21 cellular contexts compared by ENCODE assay signal in the genomic region with DNA sequence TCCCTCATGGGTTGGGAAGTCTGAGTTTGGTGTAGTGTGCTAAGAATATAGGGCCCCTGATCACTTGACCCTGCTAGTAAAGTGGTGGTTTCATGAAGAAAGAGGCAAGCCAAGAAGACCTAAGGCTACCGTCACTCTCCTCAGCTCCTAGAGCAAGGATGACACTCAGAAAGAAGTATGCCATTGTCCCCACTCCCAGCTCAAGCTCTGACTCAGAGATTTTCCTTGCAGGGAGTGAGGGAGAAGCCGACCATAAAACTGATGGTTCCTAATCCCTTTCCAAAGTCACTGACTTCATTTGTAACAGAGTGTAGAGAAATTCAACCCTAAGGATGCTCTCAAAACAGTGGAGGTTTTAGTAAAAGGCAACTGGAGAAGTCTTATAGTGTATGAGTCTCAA.
DNase-seq lines count a peak whose midpoint lies in the region; ATAC-seq and TF ChIP-seq lines count a peak whose summit lies in the region.
"Had no signal": no experiment of that assay in that cellular context is flagged by ENCODE, and none has a peak within 500 bp of the region (broad histone marks: within the 10 kb centered on the region; RNA-seq: fewer than 3 reads in every experiment).

No MANE protein-coding gene starts in this region.

- H3K27me3 ChIP-seq in cardiac muscle cell, result no peaks in the 10 kb centered on the region
- H3K27me3 ChIP-seq: BLaER1 treated with 17β-estradiol and CSF1 and Interleukin-3, amounts not matched to agents 10 nM and 100 nM; MG63 had no signal

- no peak overlapping the region for H3K27ac Mint-ChIP-seq in activated naive CD4-positive, alpha-beta T cell treated with anti-CD3 and anti-CD28 coated beads, Interleukin-2, amount 10 ng/mL, durations not matched to agents 7 days and 5 days

- DNase-seq in cardiac muscle cell (ENCODE audit: low read depth in 1 of 2, low spot score in 1 of 2), result no peak
- no peak for DNase-seq in Right ventricle myocardium superior
- peak; percentile 5 for DNase-seq in astrocyte of the hippocampus (ENCODE audit: low read depth, low spot score)
- DNase-seq in myocyte (ENCODE audit: low read depth), result peak; percentile 8
- DNase-seq in HCEC 1CT, result no peak
- DNase-seq in hippocampal formation (lab: John Stamatoyannopoulos, UW), result no peak
- no peak for DNase-seq in activated naive CD4-positive, alpha-beta T cell treated with anti-CD3 and anti-CD28 coated beads, Interleukin-2, amount 10 ng/mL, durations not matched to agents 7 days and 5 days
- DNase-seq: DMS 273 treated with DMSO at 0.1 percent for 48 hours, MG63, NCI-H1092, NCI-H146, NCI-H2081, NCI-H510A, NCI-H774, PC-9, T-cell had no signal

- no peak overlapping the region for H3K4me3 ChIP-seq in cardiac muscle cell
- H3K4me3 ChIP-seq: BLaER1 treated with 17β-estradiol and CSF1 and Interleukin-3, amounts not matched to agents 10 nM and 100 nM; MG63; PC-9; SK-N-MC had no signal

- H3K4me1 ChIP-seq in cardiac muscle cell (ENCODE audit: low read depth), result no peaks in the 10 kb centered on the region
- H3K4me1 ChIP-seq: BLaER1 treated with 17β-estradiol and CSF1 and Interleukin-3, amounts not matched to agents 10 nM and 100 nM had no signal

- no peaks in the 10 kb centered on the region for H3K4me1 Mint-ChIP-seq in activated naive CD4-positive, alpha-beta T cell treated with anti-CD3 and anti-CD28 coated beads, Interleukin-2, amount 10 ng/mL, durations not matched to agents 7 days and 5 days

- TF ChIP-seq CTCF in cardiac muscle cell (IDR thresholded peaks at IDR 0.05; ENCODE audit: low read depth, low read length), result no peak

- no peak overlapping the region for H3K4me3 Mint-ChIP-seq in activated naive CD4-positive, alpha-beta T cell treated with anti-CD3 and anti-CD28 coated beads, Interleukin-2, amount 10 ng/mL, durations not matched to agents 7 days and 5 days
- H3K4me3 Mint-ChIP-seq: T-cell had no signal

- H3K9me3 Mint-ChIP-seq in activated naive CD4-positive, alpha-beta T cell treated with anti-CD3 and anti-CD28 coated beads, Interleukin-2, amount 10 ng/mL, durations not matched to agents 7 days and 5 days, result no peaks in the 10 kb centered on the region
- H3K9me3 Mint-ChIP-seq: T-cell had no signal

- H3K36me3 Mint-ChIP-seq in activated naive CD4-positive, alpha-beta T cell treated with anti-CD3 and anti-CD28 coated beads, Interleukin-2, amount 10 ng/mL, durations not matched to agents 7 days and 5 days, result peaks cover 40% of the 10 kb centered on the region

- no peaks in the 10 kb centered on the region for H3K27me3 Mint-ChIP-seq in activated naive CD4-positive, alpha-beta T cell treated with anti-CD3 and anti-CD28 coated beads, Interleukin-2, amount 10 ng/mL, durations not matched to agents 7 days and 5 days
- H3K27me3 Mint-ChIP-seq: T-cell had no signal

- ATAC-seq in Right ventricle myocardium superior (ENCODE audit: poor library complexity) (no peak), GM21515 (IDR thresholded peaks at IDR 0.05; ENCODE audit: unreplicated experiment) (no peak)
- ATAC-seq: HepG2, T-cell had no signal

- H3K9me3 ChIP-seq in cardiac muscle cell (ENCODE audit: low read depth), result no peaks in the 10 kb centered on the region
- H3K9me3 ChIP-seq: BLaER1 treated with 17β-estradiol and CSF1 and Interleukin-3, amounts not matched to agents 10 nM and 100 nM; MG63 had no signal

- H3K27ac ChIP-seq in cardiac muscle cell, result peak overlapping the region; percentile 13
- H3K27ac ChIP-seq: 22Rv1; BLaER1 treated with 17β-estradiol and CSF1 and Interleukin-3, amounts not matched to agents 10 nM and 100 nM; PC-9; SK-N-MC had no signal

- CTCF ChIA-PET in activated naive CD4-positive, alpha-beta T cell treated with anti-CD3 and anti-CD28 coated beads, Interleukin-2, amount 10 ng/mL, durations not matched to agents 7 days and 5 days (lab: Charles Lee), result no interaction called here

- intact Hi-C loops in Right ventricle myocardium superior (cut with DNase I), result no loop called here

- no peaks in the 10 kb centered on the region for H3K36me3 ChIP-seq in cardiac muscle cell
- H3K36me3 ChIP-seq: MG63 had no signal

Comparison
In these comparisons a context has a peak if more than half of its experiments do, and no peak if none do; other contexts are left out.
1. DNase-seq: peak in astrocyte of the hippocampus (single experiment) and myocyte (single experiment); none in cardiac muscle cell (0 of 2), Right ventricle myocardium superior (single experiment), HCEC 1CT (single experiment), hippocampal formation (0 of 2) and activated naive CD4-positive, alpha-beta T cell treated with anti-CD3 and anti-CD28 coated beads, Interleukin-2, amount 10 ng/mL, durations not matched to agents 7 days and 5 days (single experiment).